Comparison of ENCODE assay signal across 17 cellular contexts in genomic region chr1:151814971-151815545, GRCh38. TPM values are rescaled to one million over a fixed set of nuclear protein-coding genes. Genes with fewer than 3 reads are reported as not detected.
DNase-seq lines count a peak whose midpoint lies in the region; ATAC-seq and TF ChIP-seq lines count a peak whose summit lies in the region.
"Had no signal": no experiment of that assay in that cellular context is flagged by ENCODE, and none has a peak within 500 bp of the region (broad histone marks: within the 10 kb centered on the region; RNA-seq: fewer than 3 reads in every experiment).

No MANE protein-coding gene starts in this region.

- H3K79me2 ChIP-seq in Loucy (ENCODE audit: insufficient read depth, low read length) = no peaks in the 10 kb centered on the region

- H3K9me2 ChIP-seq in Loucy (replicated peaks; ENCODE audit: low read depth, low read length) = no peaks in the 10 kb centered on the region

- H3K4me3 Mint-ChIP-seq in activated T-cell treated with anti-CD3 and anti-CD28 coated beads, Interleukin-2, amount 50 U/mL, for 24 hours = no peak overlapping the region
- H3K4me3 Mint-ChIP-seq in activated T-cell treated with anti-CD3 and anti-CD28 coated beads, Interleukin-2, amount 50 U/mL, for 4 hours = no peak overlapping the region
- H3K4me3 Mint-ChIP-seq in effector memory CD8-positive, alpha-beta T cell = peak overlapping the region; percentile 77 to 89
- peak overlapping the region; percentile 75 for H3K4me3 Mint-ChIP-seq in stimulated activated effector memory CD8-positive, alpha-beta T cell treated with anti-CD3 and anti-CD28 coated beads, Interleukin-12 subunit alpha, Interleukin-12 subunit beta, amount 100 ng/mL, for 72 hours
- H3K4me3 Mint-ChIP-seq in progenitor cell of endocrine pancreas (ENCODE audit: low read depth) = no peak overlapping the region

- DNase-seq in activated T-cell treated with anti-CD3 and anti-CD28 coated beads, Interleukin-2, amount 50 U/mL, for 24 hours = no peak
- DNase-seq in activated T-cell treated with anti-CD3 and anti-CD28 coated beads, Interleukin-2, amount 50 U/mL, for 4 hours = no peak
- no peak for DNase-seq in effector memory CD8-positive, alpha-beta T cell
- no peak for DNase-seq in stimulated activated effector memory CD8-positive, alpha-beta T cell treated with anti-CD3 and anti-CD28 coated beads, Interleukin-12 subunit alpha, Interleukin-12 subunit beta, amount 100 ng/mL, for 72 hours (ENCODE audit: low spot score in 2 of 2)
- DNase-seq in kidney glomerular epithelial cell (lab: John Stamatoyannopoulos, UW) (no peak), DMS 273 (lab: John Stamatoyannopoulos, UW; ENCODE audit: unreplicated experiment) (no peak), progenitor cell of endocrine pancreas (ENCODE audit: low spot score, unreplicated experiment) (no peak)
- DNase-seq: Calu3; MV-4-11; NCI-H1417; NCI-H187 treated with DMSO at 0.1 percent for 48 hours; NCI-H69; NK-92 treated with Interleukin-12 subunit alpha and Interleukin-12 subunit beta, amount 100 ng/mL, for 24 hours; OCI-M1 had no signal

- no peaks in the 10 kb centered on the region for H3K27me3 ChIP-seq in Loucy (ENCODE audit: insufficient read depth, low read length, poor library complexity, severe bottlenecking)

- no peaks in the 10 kb centered on the region for H3K36me3 Mint-ChIP-seq in activated T-cell treated with anti-CD3 and anti-CD28 coated beads, Interleukin-2, amount 50 U/mL, for 24 hours (ENCODE audit: low read depth)
- H3K36me3 Mint-ChIP-seq in activated T-cell treated with anti-CD3 and anti-CD28 coated beads, Interleukin-2, amount 50 U/mL, for 4 hours (ENCODE audit: insufficient read depth) = no peaks in the 10 kb centered on the region
- peaks cover 54% of the 10 kb centered on the region for H3K36me3 Mint-ChIP-seq in effector memory CD8-positive, alpha-beta T cell (ENCODE audit: insufficient read depth)
- H3K36me3 Mint-ChIP-seq in stimulated activated effector memory CD8-positive, alpha-beta T cell treated with anti-CD3 and anti-CD28 coated beads, Interleukin-12 subunit alpha, Interleukin-12 subunit beta, amount 100 ng/mL, for 72 hours = peaks cover 66% of the 10 kb centered on the region
- no peaks in the 10 kb centered on the region for H3K36me3 Mint-ChIP-seq in progenitor cell of endocrine pancreas (ENCODE audit: insufficient read depth)

- H3K9ac ChIP-seq in Loucy (ENCODE audit: low read depth, low read length, poor library complexity, severe bottlenecking) = no peak overlapping the region

- peak overlapping the region; percentile 28 for H3K4me3 ChIP-seq in Loucy (ENCODE audit: low read length, poor library complexity, severe bottlenecking)
- H3K4me3 ChIP-seq: HAP-1 had no signal

- H3K36me3 ChIP-seq in Loucy (ENCODE audit: insufficient read depth, low read length) = no peaks in the 10 kb centered on the region
- H3K36me3 ChIP-seq: HAP-1 had no signal

- H3K4me2 ChIP-seq in Loucy (ENCODE audit: low read depth, low read length, poor library complexity, severe bottlenecking) = peak overlapping the region; percentile 60

- H3F3A ChIP-seq in Loucy (ENCODE audit: low read depth) = no peaks in the 10 kb centered on the region

- ATAC-seq in activated T-cell treated with anti-CD3 and anti-CD28 coated beads, Interleukin-2, amount 50 U/mL, for 4 hours = no peak
- no peak for ATAC-seq in effector memory CD8-positive, alpha-beta T cell (replicated peaks)
- ATAC-seq in stimulated activated effector memory CD8-positive, alpha-beta T cell treated with anti-CD3 and anti-CD28 coated beads, Interleukin-12 subunit alpha, Interleukin-12 subunit beta, amount 100 ng/mL, for 72 hours = no peak

- TF ChIP-seq CTCF in Loucy (conservative IDR thresholded peaks at IDR 0.05; ENCODE audit: low read length) (no peak), progenitor cell of endocrine pancreas (IDR thresholded peaks at IDR 0.05; ENCODE audit: unreplicated experiment) (no peak)

- H2AFZ ChIP-seq in Loucy (ENCODE audit: low read length) = no peak overlapping the region

- H4K20me1 ChIP-seq in Loucy (ENCODE audit: insufficient read depth, low read length, poor library complexity, severe bottlenecking) = no peaks in the 10 kb centered on the region

- no peaks in the 10 kb centered on the region for H3K27me3 Mint-ChIP-seq in activated T-cell treated with anti-CD3 and anti-CD28 coated beads, Interleukin-2, amount 50 U/mL, for 24 hours
- no peaks in the 10 kb centered on the region for H3K27me3 Mint-ChIP-seq in activated T-cell treated with anti-CD3 and anti-CD28 coated beads, Interleukin-2, amount 50 U/mL, for 4 hours (ENCODE audit: low read depth)
- no peaks in the 10 kb centered on the region for H3K27me3 Mint-ChIP-seq in effector memory CD8-positive, alpha-beta T cell
- peaks cover 16% of the 10 kb centered on the region for H3K27me3 Mint-ChIP-seq in progenitor cell of endocrine pancreas

- no peaks in the 10 kb centered on the region for H3K9me3 Mint-ChIP-seq in activated T-cell treated with anti-CD3 and anti-CD28 coated beads, Interleukin-2, amount 50 U/mL, for 24 hours
- no peaks in the 10 kb centered on the region for H3K9me3 Mint-ChIP-seq in activated T-cell treated with anti-CD3 and anti-CD28 coated beads, Interleukin-2, amount 50 U/mL, for 4 hours
- no peaks in the 10 kb centered on the region for H3K9me3 Mint-ChIP-seq in effector memory CD8-positive, alpha-beta T cell
- no peaks in the 10 kb centered on the region for H3K9me3 Mint-ChIP-seq in stimulated activated effector memory CD8-positive, alpha-beta T cell treated with anti-CD3 and anti-CD28 coated beads, Interleukin-12 subunit alpha, Interleukin-12 subunit beta, amount 100 ng/mL, for 72 hours
- no peaks in the 10 kb centered on the region for H3K9me3 Mint-ChIP-seq in progenitor cell of endocrine pancreas (ENCODE audit: low read depth)

- H3K9me3 ChIP-seq in Loucy (ENCODE audit: insufficient read depth, low read depth, low read length) = no peaks in the 10 kb centered on the region
- H3K9me3 ChIP-seq: HAP-1 had no signal

- peak overlapping the region; percentile 45 for H3K27ac Mint-ChIP-seq in activated T-cell treated with anti-CD3 and anti-CD28 coated beads, Interleukin-2, amount 50 U/mL, for 24 hours
- H3K27ac Mint-ChIP-seq in effector memory CD8-positive, alpha-beta T cell = peak overlapping the region; percentile 90 to 91
- peak overlapping the region; percentile 86 for H3K27ac Mint-ChIP-seq in stimulated activated effector memory CD8-positive, alpha-beta T cell treated with anti-CD3 and anti-CD28 coated beads, Interleukin-12 subunit alpha, Interleukin-12 subunit beta, amount 100 ng/mL, for 72 hours
- H3K27ac Mint-ChIP-seq in progenitor cell of endocrine pancreas = no peak overlapping the region

- H3K4me1 ChIP-seq in Loucy (ENCODE audit: insufficient read depth, low read length, poor library complexity, severe bottlenecking) = peaks cover 31% of the 10 kb centered on the region

- peaks cover 42% of the 10 kb centered on the region for H3K4me1 Mint-ChIP-seq in activated T-cell treated with anti-CD3 and anti-CD28 coated beads, Interleukin-2, amount 50 U/mL, for 24 hours (ENCODE audit: low read depth)
- H3K4me1 Mint-ChIP-seq in activated T-cell treated with anti-CD3 and anti-CD28 coated beads, Interleukin-2, amount 50 U/mL, for 4 hours (ENCODE audit: low read depth) = peaks cover 52% of the 10 kb centered on the region
- peaks cover 34 to 61% of the 10 kb centered on the region in 2 donors for H3K4me1 Mint-ChIP-seq in effector memory CD8-positive, alpha-beta T cell (ENCODE audit: low read depth in 2 of 2)
- H3K4me1 Mint-ChIP-seq in stimulated activated effector memory CD8-positive, alpha-beta T cell treated with anti-CD3 and anti-CD28 coated beads, Interleukin-12 subunit alpha, Interleukin-12 subunit beta, amount 100 ng/mL, for 72 hours = peaks cover 84% of the 10 kb centered on the region
- H3K4me1 Mint-ChIP-seq in progenitor cell of endocrine pancreas (ENCODE audit: low read depth) = peaks cover 2% of the 10 kb centered on the region

RNA-seq across cellular contexts. Expression of gene LINGO4, which starts 9.8 kb away (rescaled TPM):
- under 1 TPM; 0.08 to 0.16 (median 0.16) TPM for total RNA-seq in activated T-cell treated with anti-CD3 and anti-CD28 coated beads, Interleukin-2, amount 50 U/mL, for 4 hours
- total RNA-seq in progenitor cell of endocrine pancreas = not detected in 2 replicates
- total RNA-seq: Calu3, G401 had no signal

RNA-seq across cellular contexts. Expression of gene RORC, which starts 16.5 kb away (rescaled TPM):
- total RNA-seq in activated T-cell treated with anti-CD3 and anti-CD28 coated beads, Interleukin-2, amount 50 U/mL, for 4 hours = 1 to 10 TPM; 1.1 to 5.1 (median 3.7) TPM
- total RNA-seq in progenitor cell of endocrine pancreas = 0.09 TPM in 1 of 2 replicates, not detected in the other
- total RNA-seq: G401 had no signal

RNA-seq across cellular contexts. Expression of gene C2CD4D, which starts 24.6 kb away (rescaled TPM):
- total RNA-seq in activated T-cell treated with anti-CD3 and anti-CD28 coated beads, Interleukin-2, amount 50 U/mL, for 4 hours = under 1 TPM; 0.33 to 0.90 (median 0.87) TPM
- 1.00 and 1.3 TPM in 2 replicates for total RNA-seq in progenitor cell of endocrine pancreas
- total RNA-seq: G401 had no signal

RNA-seq across cellular contexts. Expression of gene TDRKH, which starts 24.8 kb away (rescaled TPM):
- 10 to 100 TPM in 2 of 3 donors, 1 to 10 TPM in 1; 9.6 to 10.4 (median 10.1) TPM for total RNA-seq in activated T-cell treated with anti-CD3 and anti-CD28 coated beads, Interleukin-2, amount 50 U/mL, for 4 hours
- 16.3 and 16.5 TPM in 2 replicates for total RNA-seq in progenitor cell of endocrine pancreas

RNA-seq across cellular contexts. Expression of gene THEM5, which starts 38.5 kb away (rescaled TPM):
- total RNA-seq in activated T-cell treated with anti-CD3 and anti-CD28 coated beads, Interleukin-2, amount 50 U/mL, for 4 hours = not detected
- not detected in 2 replicates for total RNA-seq in progenitor cell of endocrine pancreas
- total RNA-seq: Calu3, G401 had no signal

Comparison
In these comparisons a context has a peak if more than half of its experiments do, and no peak if none do; other contexts are left out.
1. H3K4me3 Mint-ChIP-seq: peak in effector memory CD8-positive, alpha-beta T cell (2 of 2) and stimulated activated effector memory CD8-positive, alpha-beta T cell treated with anti-CD3 and anti-CD28 coated beads, Interleukin-12 subunit alpha, Interleukin-12 subunit beta, amount 100 ng/mL, for 72 hours (single experiment); none in activated T-cell treated with anti-CD3 and anti-CD28 coated beads, Interleukin-2, amount 50 U/mL, for 24 hours (single experiment), activated T-cell treated with anti-CD3 and anti-CD28 coated beads, Interleukin-2, amount 50 U/mL, for 4 hours (single experiment) and progenitor cell of endocrine pancreas (single experiment).